Comparison of ENCODE assay signal across 8 cellular contexts in genomic region chr19:45154064-45154827, GRCh38. TPM values are rescaled to one million over a fixed set of nuclear protein-coding genes. Genes with fewer than 3 reads are reported as not detected.
DNase-seq lines count a peak whose midpoint lies in the region; ATAC-seq and TF ChIP-seq lines count a peak whose summit lies in the region.

No MANE protein-coding gene starts in this region.

- DNase-seq in GM13976 (ENCODE audit: low spot score): peak; percentile 37
- peak; percentile 85 for DNase-seq in RKO (ENCODE audit: low spot score)
- peak; percentile 32 to 35 for DNase-seq in erythroblast (lab: John Stamatoyannopoulos, UW)
- DNase-seq in ovary: peak in 2 of 5 donors; percentile 40 to 59
- no peak for DNase-seq in activated gamma-delta T cell treated with Interleukin-2 at 50 U/mL for 16 hours
- DNase-seq in activated CD4-positive, CD25-positive, alpha-beta regulatory T cell (lab: John Stamatoyannopoulos, UW): no peak
- no peak for DNase-seq in DMS53 (lab: John Stamatoyannopoulos, UW)

- H3K36me3 ChIP-seq in ovary: no peaks in the 10 kb centered on the region

- intact Hi-C loops in ovary (cut with DNase I): no loop called here

- H3K4me3 ChIP-seq in ovary: peak overlapping the region; percentile 16

- in situ Hi-C loops in GM13976 (cut with MboI; ENCODE audit: low sequenced_read_pairs, unreplicated experiment): no loop called here

- 19 to 33% (median 20%) methylated on average over 19 of the region's 19 CpGs for WGBS in ovary, 3 donors

- TF ChIP-seq POLR2A in erythroblast (IDR thresholded peaks at IDR 0.05; ENCODE audit: low read length) (no peak), ovary (IDR thresholded peaks at IDR 0.05) (no peak)

- TF ChIP-seq CTCF in GM13976 (IDR thresholded peaks at IDR 0.05; ENCODE audit: borderline replicate concordance, control extremely low read depth, extremely low read depth, insufficient read depth, missing control alignments): no peak
- no peak for TF ChIP-seq CTCF in ovary (IDR thresholded peaks at IDR 0.05)

- no peak overlapping the region for H3K27ac ChIP-seq in ovary

- H3K9me3 ChIP-seq in ovary: no peaks in the 10 kb centered on the region

- ATAC-seq in HG03135 (IDR thresholded peaks at IDR 0.05; ENCODE audit: unreplicated experiment): no peak

- H3K4me1 ChIP-seq in ovary (ENCODE audit: insufficient read depth): peaks cover 19% of the 10 kb centered on the region

- no peak for TF ChIP-seq EP300 in ovary (IDR thresholded peaks at IDR 0.05)

- H3K27me3 ChIP-seq in ovary: no peaks in the 10 kb centered on the region

RNA-seq across cellular contexts. Expression of gene NKPD1, which starts 6.5 kb away (rescaled TPM):
- under 1 TPM; 0.15 to 0.57 (median 0.20) TPM for total RNA-seq in ovary
- polyA plus RNA-seq in ovary: under 1 TPM in 1 of 2 donors, not detected in 1; 0.11 TPM

RNA-seq across cellular contexts. Expression of gene TRAPPC6A, which starts 23.8 kb away (rescaled TPM):
- 10 to 100 TPM; 14.2 to 32.9 (median 23.4) TPM for total RNA-seq in ovary
- polyA plus RNA-seq in ovary: 10 to 100 TPM in 1 of 2 donors, 1 to 10 TPM in 1; 1.8 to 33.7 TPM

RNA-seq across cellular contexts. Expression of gene BLOC1S3, which starts 24.3 kb away (rescaled TPM):
- total RNA-seq in ovary: 10 to 100 TPM in 4 of 7 donors, 1 to 10 TPM in 3; 4.1 to 12.6 (median 11.9) TPM
- 10 to 100 TPM in 1 of 2 donors, 1 to 10 TPM in 1; 5.2 to 11.3 TPM for polyA plus RNA-seq in ovary

Comparison
In these comparisons a context has a peak if more than half of its experiments do, and no peak if none do; other contexts are left out.
1. DNase-seq: peak in GM13976 (single experiment), RKO (single experiment) and erythroblast (2 of 2); none in activated gamma-delta T cell treated with Interleukin-2 at 50 U/mL for 16 hours (single experiment), activated CD4-positive, CD25-positive, alpha-beta regulatory T cell (0 of 4) and DMS53 (single experiment).